In the genomic region with DNA sequence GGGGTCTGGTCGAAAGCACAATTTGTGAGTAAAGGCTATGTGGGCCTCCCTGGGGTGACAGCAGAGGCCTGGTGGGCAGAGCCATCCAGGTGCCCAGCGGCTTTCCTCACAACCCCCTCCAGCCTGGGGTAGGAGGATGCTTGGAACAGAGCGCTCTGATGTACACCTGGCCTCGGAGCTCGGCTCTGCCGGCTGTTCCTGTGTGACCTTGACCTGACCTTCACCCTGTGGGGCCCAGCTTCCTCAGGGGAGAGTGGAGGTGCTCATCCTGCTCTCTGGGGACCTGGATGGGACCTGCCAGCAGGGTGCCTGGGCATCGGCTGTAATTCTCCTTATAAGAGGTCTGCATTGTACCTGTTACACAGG, we compare ENCODE assay signal across 8 cellular contexts. TPM values are rescaled to one million over a fixed set of nuclear protein-coding genes. Genes with fewer than 3 reads are reported as not detected.
DNase-seq lines count a peak whose midpoint lies in the region; ATAC-seq and TF ChIP-seq lines count a peak whose summit lies in the region.
"Had no signal": no experiment of that assay in that cellular context is flagged by ENCODE, and none has a peak within 500 bp of the region (broad histone marks: within the 10 kb centered on the region; RNA-seq: fewer than 3 reads in every experiment).

No MANE protein-coding gene starts in this region.

- H3K79me1 ChIP-seq in neuronal stem cell (ENCODE audit: low read depth, low read length): peaks cover 4% of the 10 kb centered on the region

- H2AFZ ChIP-seq in DND-41 (ENCODE audit: low read depth, low read length) (peak overlapping the region; percentile 59), neuronal stem cell (ENCODE audit: low read length) (peak overlapping the region; percentile 99)

- intact Hi-C loops in thyroid gland (cut with DNase I): loop anchor here (2.0 to 10.0 kb wide), 2 partner anchors 239 to 351 kb away; no protein-coding TSS in a partner anchor

- H4K91ac ChIP-seq in neuronal stem cell (ENCODE audit: low read depth, low read length, poor library complexity): no peak overlapping the region

- peak overlapping the region in 3 of 5 experiments; percentile 41 to 70 (median 62) for H3K4me3 Mint-ChIP-seq in brain

- no peak overlapping the region for H2BK120ac ChIP-seq in neuronal stem cell (ENCODE audit: low read depth, low read length)

- H3K4me3 ChIP-seq in DND-41 (ENCODE audit: low read depth in 1 of 2, low read length in 2 of 2) (no peak overlapping the region), neuronal stem cell (ENCODE audit: low read length in 2 of 2) (peak overlapping the region in 1 of 2 donors; percentile 3), thyroid gland (replicated peaks in 1 of 3) (no peak overlapping the region)

- H3K36me3 Mint-ChIP-seq in brain: no peaks in the 10 kb centered on the region

- H3K27me3 Mint-ChIP-seq in brain: peaks cover 25% of the 10 kb centered on the region

- DNase-seq in DND-41: no peak
- DNase-seq in neuronal stem cell (ENCODE audit: low spot score): no peak
- DNase-seq in thyroid gland: no peak
- DNase-seq in AML-193 (lab: John Stamatoyannopoulos, UW): no peak

- H3K9ac ChIP-seq in DND-41 (ENCODE audit: low read depth, low read length) (no peak overlapping the region), neuronal stem cell (ENCODE audit: low read depth, low read length, poor library complexity) (no peak overlapping the region)

- H3K4ac ChIP-seq in neuronal stem cell (ENCODE audit: low read length): no peak overlapping the region

- H3K18ac ChIP-seq in neuronal stem cell (ENCODE audit: low read length): peak overlapping the region; percentile 55

- ATAC-seq in DND-41 (ENCODE audit: insufficient read depth, low read depth) (no peak), HG02852 (IDR thresholded peaks at IDR 0.05; ENCODE audit: unreplicated experiment) (peak; percentile 5), HG03139 (IDR thresholded peaks at IDR 0.05; ENCODE audit: unreplicated experiment) (no peak)

- TF ChIP-seq POLR2A in thyroid gland (IDR thresholded peaks at IDR 0.05): no peak

- H3K9me3 ChIP-seq in DND-41 (ENCODE audit: insufficient read depth, low read length, severe bottlenecking): no peaks in the 10 kb centered on the region
- no peaks in the 10 kb centered on the region for H3K9me3 ChIP-seq in neuronal stem cell (replicated peaks in 1 of 2; ENCODE audit: control insufficient read depth in 2 of 2, insufficient read depth in 1 of 2, low read depth in 1 of 2, low read length in 2 of 2)
- no peaks in the 10 kb centered on the region for H3K9me3 ChIP-seq in thyroid gland

- H3K4me2 ChIP-seq in DND-41 (ENCODE audit: insufficient read depth, low read length) (peak overlapping the region; percentile 59), neuronal stem cell (ENCODE audit: insufficient read depth, low read length, poor library complexity, severe bottlenecking) (no peak overlapping the region)

- no peaks in the 10 kb centered on the region for H4K20me1 ChIP-seq in DND-41 (ENCODE audit: insufficient read depth, low read length)

- no peak for TF ChIP-seq CTCF in DND-41 (IDR thresholded peaks at IDR 0.05; ENCODE audit: borderline replicate concordance, extremely low read depth, low read length, poor library complexity, severe bottlenecking)
- TF ChIP-seq CTCF in brain (conservative IDR thresholded peaks at IDR 0.05): peak; percentile 1 to 29
- no peak for TF ChIP-seq CTCF in thyroid gland (IDR thresholded peaks at IDR 0.05)

- H3K14ac ChIP-seq in neuronal stem cell (ENCODE audit: low read length): no peak overlapping the region

- H3K27me3 ChIP-seq in DND-41 (ENCODE audit: insufficient read depth, low read length, poor library complexity): no peaks in the 10 kb centered on the region
- peaks cover 0 to 37% (median 11%) of the 10 kb centered on the region in 3 experiments for H3K27me3 ChIP-seq in neuronal stem cell (ENCODE audit: control insufficient read depth in 3 of 3, insufficient read depth in 3 of 3, low read depth in 1 of 3, low read length in 3 of 3)
- H3K27me3 ChIP-seq in thyroid gland: no peaks in the 10 kb centered on the region

- H3K27ac Mint-ChIP-seq in brain: no peak overlapping the region
- H3K27ac Mint-ChIP-seq: stimulated activated naive CD8-positive, alpha-beta T cell treated with anti-CD3 and anti-CD28 coated beads, Interleukin-15, Interleukin-2, amounts not matched to agents 100 ng/mL and 50 ng/mL, for 24 hours had no signal

- peaks cover 12% of the 10 kb centered on the region for H3K4me1 Mint-ChIP-seq in brain

- H3K4me1 ChIP-seq in DND-41 (ENCODE audit: insufficient read depth, low read length) (peaks cover 8% of the 10 kb centered on the region), neuronal stem cell (ENCODE audit: control insufficient read depth in 2 of 2, insufficient read depth in 1 of 2, low read depth in 1 of 2, low read length in 2 of 2) (peaks cover 4 to 6% of the 10 kb centered on the region in 2 donors), thyroid gland (peaks cover 10% of the 10 kb centered on the region in 2 donors)

- no peak overlapping the region for H3K23ac ChIP-seq in neuronal stem cell (ENCODE audit: low read depth, low read length, poor library complexity)

- H2AK5ac ChIP-seq in neuronal stem cell (ENCODE audit: low read depth, low read length): peak overlapping the region; percentile 82

- no peaks in the 10 kb centered on the region for H3K79me2 ChIP-seq in DND-41 (ENCODE audit: insufficient read depth, low read length)

- no peak overlapping the region for H2BK5ac ChIP-seq in neuronal stem cell (ENCODE audit: low read length)

- no CpG with 5 or more reads among the region's 7 CpGs for WGBS in neuronal stem cell (ENCODE audit: extremely low coverage in 2 of 2, insufficient read length in 2 of 2, insufficient replicate concordance in 1 of 2), 2 donors
- 30 to 50% methylated on average over 1 to 2 of the region's 7 CpGs for WGBS in thyroid gland, 2 donors

- H3K9me3 Mint-ChIP-seq in brain: peaks cover 0 to 3% (median 0%) of the 10 kb centered on the region in 5 experiments
- H3K9me3 Mint-ChIP-seq: stimulated activated naive CD8-positive, alpha-beta T cell treated with anti-CD3 and anti-CD28 coated beads, Interleukin-15, Interleukin-2, amounts not matched to agents 100 ng/mL and 50 ng/mL, for 24 hours had no signal

- H2BK15ac ChIP-seq in neuronal stem cell (ENCODE audit: low read length): no peak overlapping the region

- no peak overlapping the region for H3K27ac ChIP-seq in DND-41 (ENCODE audit: low read length)
- no peak overlapping the region for H3K27ac ChIP-seq in neuronal stem cell (replicated peaks; ENCODE audit: low read length)
- no peak overlapping the region for H3K27ac ChIP-seq in thyroid gland

- H3K36me3 ChIP-seq in DND-41 (ENCODE audit: insufficient read depth, low read length) (no peaks in the 10 kb centered on the region), neuronal stem cell (replicated peaks in 1 of 2; ENCODE audit: control insufficient read depth in 2 of 2, insufficient read depth in 2 of 2, low read length in 2 of 2) (no peaks in the 10 kb centered on the region), thyroid gland (no peaks in the 10 kb centered on the region)

- no peak overlapping the region for H2BK12ac ChIP-seq in neuronal stem cell (ENCODE audit: low read length)

- H4K8ac ChIP-seq in neuronal stem cell (ENCODE audit: low read depth, low read length): no peak overlapping the region

RNA-seq across cellular contexts. Expression of gene RET, which starts 28.9 kb away (rescaled TPM):
- polyA plus RNA-seq in brain (ENCODE audit: insufficient read depth, low read depth, low replicate concordance): 23.7 TPM
- 2.3 TPM for polyA plus RNA-seq in neuronal stem cell (2013, experiment 1 of 2)
- polyA plus RNA-seq in neuronal stem cell (2013, experiment 2 of 2): 2.2 TPM
- total RNA-seq in thyroid gland: 1 to 10 TPM in 2 of 4 donors, under 1 TPM in 2; 0.27 to 2.1 (median 0.88) TPM

RNA-seq across cellular contexts. Expression of gene CSGALNACT2, which starts 32.5 kb away (rescaled TPM):
- 8.0 TPM for polyA plus RNA-seq in brain (ENCODE audit: insufficient read depth, low read depth, low replicate concordance)
- polyA plus RNA-seq in neuronal stem cell (2013, experiment 1 of 2): 6.7 TPM
- 7.4 TPM for polyA plus RNA-seq in neuronal stem cell (2013, experiment 2 of 2)
- 10 to 100 TPM; 14.4 to 24.1 (median 20.0) TPM for total RNA-seq in thyroid gland

Comparison
In these comparisons a context has a peak if more than half of its experiments do, and no peak if none do; other contexts are left out.
1. CTCF ChIP-seq: peak in brain (2 of 2); none in DND-41 (single experiment) and thyroid gland (0 of 6).